26 cellular contexts compared by ENCODE assay signal in the genomic region with DNA sequence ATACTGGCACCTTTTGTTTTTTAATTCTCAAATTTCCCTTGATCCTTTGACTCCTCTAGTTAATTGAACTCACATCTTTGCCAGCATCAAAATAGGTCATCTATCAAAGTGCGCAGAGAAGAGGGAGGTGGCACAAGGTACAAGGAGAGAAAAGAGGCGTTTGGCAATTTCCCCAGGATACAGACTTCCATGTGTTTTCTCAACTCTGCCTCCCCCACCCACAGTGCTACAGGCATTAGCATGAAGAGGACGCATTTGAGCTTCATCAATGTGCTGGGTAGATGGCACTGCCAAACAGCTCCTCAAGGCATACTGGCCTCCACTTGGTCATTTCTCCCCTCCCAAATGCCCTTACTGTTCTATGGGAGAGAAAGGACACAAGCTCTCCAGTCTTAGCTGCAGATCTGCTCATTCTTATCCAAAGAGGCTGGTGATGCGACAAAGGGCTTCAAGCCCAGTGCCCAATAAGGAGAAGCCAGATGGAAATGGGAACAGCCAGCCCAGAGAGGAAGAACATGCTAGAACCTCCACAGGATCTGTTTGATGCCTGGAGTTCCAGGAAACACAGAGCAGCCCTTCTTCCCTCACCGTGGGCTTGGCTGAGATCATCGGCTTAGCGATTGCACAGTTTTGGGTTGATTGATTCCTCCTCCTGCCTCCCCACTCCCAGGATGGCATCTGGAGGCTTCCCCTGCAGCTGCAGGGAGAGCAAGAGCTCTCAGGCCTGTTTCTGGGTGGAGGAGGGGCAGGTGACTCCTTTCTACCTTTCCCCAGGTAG.
DNase-seq lines count a peak whose midpoint lies in the region; ATAC-seq and TF ChIP-seq lines count a peak whose summit lies in the region.
"Had no signal": no experiment of that assay in that cellular context is flagged by ENCODE, and none has a peak within 500 bp of the region (broad histone marks: within the 10 kb centered on the region; RNA-seq: fewer than 3 reads in every experiment).

No MANE protein-coding gene starts in this region.

- H3K4me3 Mint-ChIP-seq in T-cell: no peak overlapping the region
- H3K4me3 Mint-ChIP-seq: activated T-cell treated with anti-CD3 and anti-CD28 coated beads, Interleukin-2, amount 50 U/mL, for 4 hours; brain; memory B cell had no signal

- H3K27me3 Mint-ChIP-seq in T-cell: peaks cover 11 to 14% of the 10 kb centered on the region in 2 donors

- TF ChIP-seq POLR2A in esophagus squamous epithelium (IDR thresholded peaks at IDR 0.05): no peak

- H3K4me1 Mint-ChIP-seq in T-cell: no peaks in the 10 kb centered on the region
- H3K4me1 Mint-ChIP-seq: memory B cell had no signal

- H3K4me1 ChIP-seq in esophagus squamous epithelium: peaks cover 49 to 94% (median 66%) of the 10 kb centered on the region in 3 donors
- H3K4me1 ChIP-seq: HAP-1, transverse colon had no signal

- DNase-seq in G401 (ENCODE audit: low spot score): peak; percentile 3
- DNase-seq in NCI-H69 (lab: John Stamatoyannopoulos, UW): peak; percentile 51
- no peak for DNase-seq in esophagus squamous epithelium (lab: John Stamatoyannopoulos, UW)
- DNase-seq in posterior vena cava (ENCODE audit: low spot score): peak; percentile 8
- DNase-seq in LoVo (ENCODE audit: low spot score): no peak
- no peak for DNase-seq in T-cell
- no peak for DNase-seq in activated CD8-positive, alpha-beta memory T cell treated with anti-CD3 and anti-CD28 coated beads for 24 hours
- DNase-seq: activated CD4-positive, alpha-beta T cell treated with anti-CD3 and anti-CD28 coated beads for 48 hours; activated T-cell treated with anti-CD3 and anti-CD28 coated beads, Interleukin-2, amount 50 U/mL, for 4 hours; COR-L47; effector CD8-positive, alpha-beta T cell; foreskin fibroblast; GDM1; NCI-H1105; NCI-H2029; NCI-H446; NK-92 treated with Interleukin-12 subunit alpha and Interleukin-12 subunit beta, amount 100 ng/mL, for 24 hours; PC-9; Right ventricle myocardium superior; small intestine; stimulated activated CD4-positive, alpha-beta T cell treated with anti-CD3 and anti-CD28 coated beads, Interleukin-1b, Interleukin-23, amount 100 ng/mL, for 48 hours; transverse colon had no signal

- POLR2A ChIA-PET in T-cell (lab: Charles Lee): no interaction called here

- no peaks in the 10 kb centered on the region for H3K27me3 ChIP-seq in esophagus squamous epithelium
- H3K27me3 ChIP-seq: transverse colon had no signal

- CTCF ChIA-PET in T-cell (lab: Charles Lee): no interaction called here

- 41 to 50% methylated on average over 7 of the region's 7 CpGs for WGBS in esophagus squamous epithelium, 2 donors

- peaks cover 0 to 18% (median 0%) of the 10 kb centered on the region in 3 donors for H3K36me3 ChIP-seq in esophagus squamous epithelium
- H3K36me3 ChIP-seq: HAP-1, transverse colon had no signal

- in situ Hi-C loops in G401 (cut with HindIII; ENCODE audit: low sequenced_read_pairs): no loop called here

- H3K9me3 ChIP-seq in esophagus squamous epithelium: no peaks in the 10 kb centered on the region
- H3K9me3 ChIP-seq: HAP-1, transverse colon had no signal

- TF ChIP-seq CTCF in esophagus squamous epithelium (IDR thresholded peaks at IDR 0.05): no peak

- H3K4me3 ChIP-seq in esophagus squamous epithelium: no peak overlapping the region
- H3K4me3 ChIP-seq: HAP-1, PC-9, transverse colon had no signal

- peak overlapping the region; percentile 81 to 90 (median 90) for H3K27ac ChIP-seq in esophagus squamous epithelium
- H3K27ac ChIP-seq: PC-9, transverse colon had no signal

- ATAC-seq in T-cell (replicated peaks in 1 of 4): no peak
- ATAC-seq: activated T-cell treated with anti-CD3 and anti-CD28 coated beads, Interleukin-2, amount 50 U/mL, for 4 hours; left colon had no signal

- no peaks in the 10 kb centered on the region for H3K36me3 Mint-ChIP-seq in T-cell
- H3K36me3 Mint-ChIP-seq: brain, memory B cell had no signal

- no peak overlapping the region for H3K27ac Mint-ChIP-seq in T-cell
- H3K27ac Mint-ChIP-seq: memory B cell had no signal

- H3K9me3 Mint-ChIP-seq in T-cell: no peaks in the 10 kb centered on the region
- H3K9me3 Mint-ChIP-seq: activated T-cell treated with anti-CD3 and anti-CD28 coated beads, Interleukin-2, amount 50 U/mL, for 4 hours; memory B cell had no signal

- intact Hi-C loops in esophagus squamous epithelium (cut with DNase I) (no loop called here), posterior vena cava (cut with DNase I) (no loop called here)

Comparison
In these comparisons a context has a peak if more than half of its experiments do, and no peak if none do; other contexts are left out.
1. DNase-seq: peak in G401 (single experiment), NCI-H69 (single experiment) and posterior vena cava (single experiment); none in esophagus squamous epithelium (single experiment), LoVo (single experiment), T-cell (0 of 34) and activated CD8-positive, alpha-beta memory T cell treated with anti-CD3 and anti-CD28 coated beads for 24 hours (single experiment).